ENCODE assay signal across 15 cellular contexts in the genomic region with DNA sequence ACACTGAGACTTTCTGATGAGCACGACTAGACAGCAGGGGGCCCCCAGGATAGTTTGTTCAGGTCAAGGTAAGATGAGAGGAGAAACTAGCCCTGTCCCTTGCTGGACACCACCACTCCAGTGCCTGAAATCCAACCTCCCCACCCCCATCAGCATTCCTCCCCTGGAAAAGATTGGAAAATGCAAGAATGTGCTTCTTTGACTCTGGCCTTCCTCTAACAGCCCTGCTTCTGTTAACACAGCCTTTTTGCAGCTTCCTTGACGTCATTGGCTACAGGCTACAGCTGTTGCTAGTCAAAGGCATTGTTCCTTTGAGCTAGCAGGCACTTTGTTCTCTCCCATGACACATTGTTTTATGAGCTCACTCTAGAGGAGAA. TPM values are rescaled to one million over a fixed set of nuclear protein-coding genes. Genes with fewer than 3 reads are reported as not detected.
DNase-seq lines count a peak whose midpoint lies in the region; ATAC-seq and TF ChIP-seq lines count a peak whose summit lies in the region.
"Had no signal": no experiment of that assay in that cellular context is flagged by ENCODE, and none has a peak within 500 bp of the region (broad histone marks: within the 10 kb centered on the region; RNA-seq: fewer than 3 reads in every experiment).

No MANE protein-coding gene starts in this region.

- no peaks in the 10 kb centered on the region for H3K9me3 ChIP-seq in left ventricle myocardium inferior (replicated peaks)
- no peaks in the 10 kb centered on the region for H3K9me3 ChIP-seq in tibial artery
- H3K9me3 ChIP-seq: psoas muscle, suprapubic skin had no signal

- ATAC-seq in Right ventricle myocardium inferior: peak; percentile 38
- ATAC-seq: left lobe of liver, psoas muscle had no signal

- H3K27me3 ChIP-seq in left ventricle myocardium inferior (ENCODE audit: low read depth) (no peaks in the 10 kb centered on the region), tibial artery (peaks cover 0 to 2% of the 10 kb centered on the region in 2 donors)

- H3K4me1 ChIP-seq in left ventricle myocardium inferior: no peaks in the 10 kb centered on the region
- peaks cover 0 to 3% (median 0%) of the 10 kb centered on the region in 4 donors for H3K4me1 ChIP-seq in tibial artery
- H3K4me1 ChIP-seq: psoas muscle, suprapubic skin had no signal

- DNase-seq in Right ventricle myocardium inferior (ENCODE audit: missing footprints): no peak
- no peak for DNase-seq in left ventricle myocardium inferior
- DNase-seq in dermis microvascular lymphatic vessel endothelial cell (ENCODE audit: low read depth in 2 of 2): peak; percentile 96
- peak; percentile 92 for DNase-seq in left kidney (ENCODE audit: low read depth, low spot score)
- DNase-seq in DMS79 treated with DMSO at 0.1 percent for 48 hours (lab: John Stamatoyannopoulos, UW): no peak
- no peak for DNase-seq in NCI-H2227 (lab: John Stamatoyannopoulos, UW; ENCODE audit: unreplicated experiment)
- no peak for DNase-seq in tibial artery
- DNase-seq: activated CD4-positive, alpha-beta T cell treated with anti-CD3 and anti-CD28 coated beads for 1 hour; activated T-cell treated with anti-CD3 and anti-CD28 coated beads, Interleukin-2, amount 50 U/mL, for 48 hours; EL; NCI-H446; psoas muscle had no signal

- no peak for TF ChIP-seq CTCF in left ventricle myocardium inferior (IDR thresholded peaks at IDR 0.05; ENCODE audit: borderline replicate concordance)
- TF ChIP-seq CTCF in tibial artery (IDR thresholded peaks at IDR 0.05): no peak

- H3K36me3 ChIP-seq in left ventricle myocardium inferior: no peaks in the 10 kb centered on the region
- H3K36me3 ChIP-seq in tibial artery: no peaks in the 10 kb centered on the region
- H3K36me3 ChIP-seq: suprapubic skin had no signal

- H3K4me3 ChIP-seq in left ventricle myocardium inferior: no peak overlapping the region
- no peak overlapping the region for H3K4me3 ChIP-seq in tibial artery
- H3K4me3 ChIP-seq: psoas muscle, suprapubic skin had no signal

- intact Hi-C loops in Right ventricle myocardium inferior (cut with DNase I) (no loop called here), left ventricle myocardium inferior (cut with micrococcal nuclease) (no loop called here), tibial artery (cut with DNase I; ENCODE audit: low total_unique reads) (no loop called here)

- no peak overlapping the region for H3K27ac ChIP-seq in left ventricle myocardium inferior (replicated peaks)
- H3K27ac ChIP-seq in temporal lobe (ENCODE audit: low read depth, low read length): peak overlapping the region; percentile 4
- no peak overlapping the region for H3K27ac ChIP-seq in tibial artery
- H3K27ac ChIP-seq: psoas muscle, suprapubic skin had no signal

RNA-seq across cellular contexts. Expression of a gene that starts 20.1 kb away (rescaled TPM):
- 90.4 TPM for total RNA-seq in Right ventricle myocardium inferior
- total RNA-seq in left ventricle myocardium inferior: 88.9 TPM
- total RNA-seq in dermis microvascular lymphatic vessel endothelial cell: 22.1 and 82.4 TPM in 2 replicates
- total RNA-seq in temporal lobe: 30.7 TPM

Comparison
In these comparisons a context has a peak if more than half of its experiments do, and no peak if none do; other contexts are left out.
1. DNase-seq: peak in dermis microvascular lymphatic vessel endothelial cell (2 of 2) and left kidney (single experiment); none in Right ventricle myocardium inferior (single experiment), left ventricle myocardium inferior (single experiment), DMS79 treated with DMSO at 0.1 percent for 48 hours (single experiment), NCI-H2227 (single experiment) and tibial artery (0 of 2).